26 cellular contexts compared by ENCODE assay signal in genomic region chr1:109641341-109641740, GRCh38. TPM values are rescaled to one million over a fixed set of nuclear protein-coding genes. Genes with fewer than 3 reads are reported as not detected.
"Had no signal": no experiment of that assay in that cellular context is flagged by ENCODE, and none has a peak within 500 bp of the region (broad histone marks: within the 10 kb centered on the region; RNA-seq: fewer than 3 reads in every experiment).

No MANE protein-coding gene starts in this region.

- FAIRE-seq: kidney had no signal

- H3K36me3 ChIP-seq: adrenal gland, ascending aorta, cardiac muscle cell, colonic mucosa, gastrocnemius medialis, spleen, thyroid gland, upper lobe of left lung had no signal

- H3K27ac ChIP-seq: adrenal gland, ascending aorta, cardiac muscle cell, colonic mucosa, gastrocnemius medialis, spleen, thyroid gland, upper lobe of left lung had no signal

- H3K4me1 ChIP-seq: ascending aorta had no signal

- H3K27me3 ChIP-seq: adrenal gland, ascending aorta, colonic mucosa, gastrocnemius medialis, spleen, thyroid gland, upper lobe of left lung had no signal

- DNase-seq: activated CD4-positive, alpha-beta T cell treated with anti-CD3 and anti-CD28 coated beads, Interleukin-2, amount 50 U/mL, for 4 hours; activated effector memory CD4-positive, alpha-beta T cell treated with anti-CD3 and anti-CD28 coated beads, Interleukin-2, amount 50 U/mL, for 16 hours; activated naive CD4-positive, alpha-beta T cell treated with anti-CD3 and anti-CD28 coated beads for 36 hours; activated naive CD8-positive, alpha-beta T cell treated with anti-CD3 and anti-CD28 coated beads for 36 hours; cerebellar nuclear complex; colonic mucosa; effector memory CD4-positive, alpha-beta T cell; gastrocnemius medialis; hippocampal formation; kidney; left colon; naive thymus-derived CD4-positive, alpha-beta T cell; right cardiac atrium; spleen; stimulated activated CD4-positive, alpha-beta T cell treated with anti-CD3 and anti-CD28 coated beads, Interleukin-4, amount 100 ng/mL, for 1 hour; substantia nigra; T-helper 2 cell; thyroid gland; upper lobe of left lung had no signal

- ATAC-seq: gastrocnemius medialis; left colon; naive thymus-derived CD4-positive, alpha-beta T cell; right cardiac atrium had no signal

- H3K4me3 ChIP-seq: adrenal gland, ascending aorta, cardiac muscle cell, colonic mucosa, gastrocnemius medialis, spleen, thyroid gland, upper lobe of left lung had no signal

- H3K9me3 ChIP-seq: adrenal gland, ascending aorta, colonic mucosa, gastrocnemius medialis, spleen, thyroid gland, upper lobe of left lung had no signal

RNA-seq across cellular contexts. Expression of gene GNAT2, which starts 21.9 kb away (rescaled TPM):
- total RNA-seq: ascending aorta, cardiac muscle cell, gastrocnemius medialis, kidney, mesothelial cell of epicardium, omental fat pad, right cardiac atrium, thyroid gland had no signal

RNA-seq across cellular contexts. Expression of gene GSTM1, which starts 46.3 kb away (rescaled TPM):
- total RNA-seq: activated naive CD4-positive, alpha-beta T cell treated with anti-CD3 and anti-CD28 coated beads for 36 hours; activated naive CD8-positive, alpha-beta T cell treated with anti-CD3 and anti-CD28 coated beads for 36 hours; dermis microvascular lymphatic vessel endothelial cell; kidney; left colon; pulmonary artery endothelial cell had no signal
